ENCODE assay signal across 8 cellular contexts in the genomic region with DNA sequence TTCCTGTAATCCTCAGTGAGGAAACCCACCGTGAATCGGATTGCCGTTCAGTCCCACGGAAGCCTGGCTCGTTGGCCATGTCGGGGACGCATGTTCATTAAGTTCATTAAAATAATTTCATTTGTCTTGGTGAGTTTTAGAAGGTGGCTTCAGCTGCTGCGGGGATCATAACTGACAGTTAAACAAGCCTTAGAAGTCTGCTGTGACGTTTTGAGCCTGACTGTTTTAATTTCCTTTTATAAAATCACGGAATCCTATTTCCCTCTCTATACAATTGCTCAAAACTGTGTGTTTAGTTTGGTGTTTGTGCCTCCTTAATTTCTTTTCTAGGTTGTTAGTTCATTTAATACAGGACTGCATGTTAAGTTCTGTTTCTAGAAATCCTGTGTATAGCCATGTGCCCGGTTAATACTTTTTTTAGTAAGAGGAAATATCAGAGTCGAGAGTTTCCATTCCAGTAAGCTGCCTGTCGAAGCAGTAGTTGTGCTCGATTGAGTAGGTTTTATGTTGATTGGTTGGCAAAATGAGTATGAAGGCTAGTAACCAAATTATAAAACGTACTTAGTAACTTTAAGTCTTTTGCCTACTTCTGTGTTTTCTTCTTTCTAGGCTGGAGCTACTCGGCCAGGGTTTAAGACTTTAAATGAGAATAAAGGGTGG.
A peak's percentile ranks its signal among the peaks of the same experiment; 100 is the strongest.
DNase-seq lines count a peak whose midpoint lies in the region; ATAC-seq and TF ChIP-seq lines count a peak whose summit lies in the region.

No MANE protein-coding gene starts in this region.

- TF ChIP-seq CTCF in GM06990 (IDR thresholded peaks at IDR 0.05; ENCODE audit: insufficient read depth, low read length, poor library complexity, severe bottlenecking): no peak

- 0 out of 2 replicates have a peak, but pooled peaks cover 5% of the 10 kb centered on the region for H3K4me1 ChIP-seq in HUES6 (ENCODE audit: control insufficient read depth, insufficient read depth, low read length)
- H3K4me1 ChIP-seq in adipocyte (ENCODE audit: control insufficient read depth, insufficient read depth, low read length): peaks cover 14% of the 10 kb centered on the region
- H3K4me1 ChIP-seq in iPS-20b (ENCODE audit: insufficient read depth, low read length): peaks cover 3% of the 10 kb centered on the region; the same call in 1 of the 2 replicates

- peak overlapping the region; percentile 69 for H3K27ac ChIP-seq in HUES6 (ENCODE audit: low read depth, low read length)
- no peak overlapping the region for H3K27ac ChIP-seq in iPS-20b (ENCODE audit: low read length)

- H3K4me3 ChIP-seq in GM06990 (replicated peaks; ENCODE audit: low read depth, low read length) (peak overlapping the region; percentile 94), HUES6 (ENCODE audit: low read depth, low read length) (peak overlapping the region; percentile 81), adipocyte (ENCODE audit: low read length) (peak overlapping the region; percentile 98), iPS-20b (ENCODE audit: low read length) (peak overlapping the region; percentile 90)

- peaks cover 27% of the 10 kb centered on the region for H3K4me1 Mint-ChIP-seq in stimulated activated effector memory CD8-positive, alpha-beta T cell treated with anti-CD3 and anti-CD28 coated beads, Interleukin-12 subunit alpha, Interleukin-12 subunit beta, amount 100 ng/mL, for 72 hours

- peaks cover 63% of the 10 kb centered on the region for H3K36me3 Mint-ChIP-seq in stimulated activated effector memory CD8-positive, alpha-beta T cell treated with anti-CD3 and anti-CD28 coated beads, Interleukin-12 subunit alpha, Interleukin-12 subunit beta, amount 100 ng/mL, for 72 hours

- H3K9me3 ChIP-seq in HUES6 (ENCODE audit: control insufficient read depth, insufficient read depth, low read depth, low read length) (peaks cover 4% of the 10 kb centered on the region; the same call in 1 of the 2 replicates), adipocyte (ENCODE audit: control insufficient read depth, low read length) (no peaks in the 10 kb centered on the region), iPS-20b (ENCODE audit: insufficient read depth, low read depth, low read length) (no peaks in the 10 kb centered on the region)

- H3K27me3 ChIP-seq in GM06990 (replicated peaks; ENCODE audit: control insufficient read depth, insufficient read depth, low read length) (no peaks in the 10 kb centered on the region), HUES6 (ENCODE audit: control insufficient read depth, insufficient read depth, low read length) (no peaks in the 10 kb centered on the region), adipocyte (replicated peaks; ENCODE audit: control insufficient read depth, insufficient read depth, low read length) (no peaks in the 10 kb centered on the region), iPS-20b (ENCODE audit: insufficient read depth, low read length) (no peaks in the 10 kb centered on the region)

- H3K9ac ChIP-seq in HUES6 (ENCODE audit: low read length) (peak overlapping the region; percentile 91), adipocyte (ENCODE audit: low read length) (peak overlapping the region; percentile 97), iPS-20b (ENCODE audit: low read depth, low read length) (peak overlapping the region; percentile 91)

- no peaks in the 10 kb centered on the region for H3K9me3 Mint-ChIP-seq in stimulated activated effector memory CD8-positive, alpha-beta T cell treated with anti-CD3 and anti-CD28 coated beads, Interleukin-12 subunit alpha, Interleukin-12 subunit beta, amount 100 ng/mL, for 72 hours

- peak; percentile 28 for DNase-seq in GM06990 (ENCODE audit: extremely low read depth, insufficient read length)
- DNase-seq in adipocyte (ENCODE audit: low read depth): peak; percentile 59
- DNase-seq in stimulated activated effector memory CD8-positive, alpha-beta T cell treated with anti-CD3 and anti-CD28 coated beads, Interleukin-12 subunit alpha, Interleukin-12 subunit beta, amount 100 ng/mL, for 72 hours (ENCODE audit: low spot score in 2 of 2): no peak
- no peak for DNase-seq in NCI-H345 (lab: John Stamatoyannopoulos, UW)
- no peak for DNase-seq in NCI-H510A treated with DMSO at 0.1 percent for 48 hours (lab: John Stamatoyannopoulos, UW)

- no peak for ATAC-seq in stimulated activated effector memory CD8-positive, alpha-beta T cell treated with anti-CD3 and anti-CD28 coated beads, Interleukin-12 subunit alpha, Interleukin-12 subunit beta, amount 100 ng/mL, for 72 hours
- no peak for ATAC-seq in HG02870 (IDR thresholded peaks at IDR 0.05; ENCODE audit: unreplicated experiment)

- H3K4me3 Mint-ChIP-seq in stimulated activated effector memory CD8-positive, alpha-beta T cell treated with anti-CD3 and anti-CD28 coated beads, Interleukin-12 subunit alpha, Interleukin-12 subunit beta, amount 100 ng/mL, for 72 hours: peak overlapping the region; percentile 87

- H3K27ac Mint-ChIP-seq in stimulated activated effector memory CD8-positive, alpha-beta T cell treated with anti-CD3 and anti-CD28 coated beads, Interleukin-12 subunit alpha, Interleukin-12 subunit beta, amount 100 ng/mL, for 72 hours: peak overlapping the region; percentile 91

- peaks cover 3% of the 10 kb centered on the region for H3K36me3 ChIP-seq in GM06990 (ENCODE audit: control insufficient read depth, insufficient read depth, low read length)
- H3K36me3 ChIP-seq in HUES6 (ENCODE audit: control insufficient read depth, insufficient read depth, low read length): peaks cover 13% of the 10 kb centered on the region; the same call in 1 of the 2 replicates
- peaks cover 6% of the 10 kb centered on the region for H3K36me3 ChIP-seq in adipocyte (ENCODE audit: control insufficient read depth, insufficient read depth, low read length, severe bottlenecking)
- peaks cover 16% of the 10 kb centered on the region for H3K36me3 ChIP-seq in iPS-20b (ENCODE audit: insufficient read depth, low read depth, low read length)

Comparison
In these comparisons a context has a peak if more than half of its experiments do, and no peak if none do; other contexts are left out.
1. DNase-seq: peak in GM06990 (single experiment) and adipocyte (single experiment); none in stimulated activated effector memory CD8-positive, alpha-beta T cell treated with anti-CD3 and anti-CD28 coated beads, Interleukin-12 subunit alpha, Interleukin-12 subunit beta, amount 100 ng/mL, for 72 hours (0 of 2), NCI-H345 (single experiment) and NCI-H510A treated with DMSO at 0.1 percent for 48 hours (single experiment).
2. Peak in every context shown above with its lines, with median percentiles within 50 percentile points of each other: H3K4me3 ChIP-seq and H3K9ac ChIP-seq.